ENCODE assay signal across 9 cellular contexts in genomic region chr12:68587448-68587873, GRCh38. TPM values are rescaled to one million over a fixed set of nuclear protein-coding genes. Genes with fewer than 3 reads are reported as not detected.
DNase-seq lines count a peak whose midpoint lies in the region; ATAC-seq, FAIRE-seq and TF ChIP-seq lines count a peak whose summit lies in the region.
"Had no signal": no experiment of that assay in that cellular context is flagged by ENCODE, and none has a peak within 500 bp of the region (broad histone marks: within the 10 kb centered on the region; RNA-seq: fewer than 3 reads in every experiment).

No MANE protein-coding gene starts in this region.

- FAIRE-seq in GM12878 (lab: Jason Lieb, UNC): peak; percentile 31
- FAIRE-seq: TTC549 had no signal

- DNase-seq in CD4-positive, alpha-beta T cell: peak in 3 of 10 experiments; percentile 8 to 23 (median 9)
- peak; percentile 65 for DNase-seq in GM12878 (ENCODE audit: low read depth, low spot score)
- no peak for DNase-seq in trophoblast cell
- DNase-seq in BE2C: no peak
- DNase-seq in cardiac septum (ENCODE audit: low spot score): no peak
- no peak for DNase-seq in HuH-7 (ENCODE audit: low spot score)

- peaks cover 21% of the 10 kb centered on the region for H3K9me3 ChIP-seq in CD4-positive, alpha-beta T cell (ENCODE audit: control insufficient read depth, low read length)
- peaks cover 8% of the 10 kb centered on the region; the same call in 1 of the 2 replicates for H3K9me3 ChIP-seq in Loucy (ENCODE audit: insufficient read depth, low read depth, low read length)
- H3K9me3 ChIP-seq in GM12878 (replicated peaks; ENCODE audit: control insufficient read depth, insufficient read depth, low read length): peaks cover 6% of the 10 kb centered on the region
- peaks cover 9% of the 10 kb centered on the region for H3K9me3 ChIP-seq in trophoblast cell (ENCODE audit: insufficient read depth, low read depth, low read length)
- no peaks in the 10 kb centered on the region for H3K9me3 ChIP-seq in BE2C

- no peak overlapping the region for H2BK5ac ChIP-seq in trophoblast cell (ENCODE audit: low read depth, low read length, poor library complexity)

- peak overlapping the region; percentile 81 for H3K27ac Mint-ChIP-seq in CD4-positive, alpha-beta T cell

- CTCF ChIA-PET in CD4-positive, alpha-beta T cell (lab: Charles Lee): interaction anchor here (0.7 to 1.9 kb wide), 5 partner anchors 9 to 412 kb away, joined by 3 to 5 read pairs (median 4); no protein-coding TSS in a partner anchor
- CTCF ChIA-PET in GM12878 (lab: Yijun Ruan, JAX): interaction anchor here (0.5 to 1.4 kb wide), 4 partner anchors 15 to 196 kb away, joined by 3 to 4 read pairs (median 4); no protein-coding TSS in a partner anchor

- H2BK120ac ChIP-seq in trophoblast cell (ENCODE audit: insufficient read depth, low read length, poor library complexity): no peak overlapping the region

- POLR2A ChIA-PET in CD4-positive, alpha-beta T cell (lab: Charles Lee): interaction anchor here (0.8 to 3.3 kb wide), 11 partner anchors 9 to 222 kb away, joined by 3 to 34 read pairs (median 4); partner anchors contain the start of gene RAP1B
- POLR2A ChIA-PET in GM12878 (lab: Charles Lee): interaction anchor here (1.0 to 1.2 kb wide), 2 partner anchors 147 to 1319 kb away, joined by 3 read pairs; partner anchors contain the start of gene CAND1

- H2AK5ac ChIP-seq in trophoblast cell (ENCODE audit: low read length): no peak overlapping the region

- WGBS in GM12878 (ENCODE audit: insufficient coverage, insufficient replicate concordance, low lambda C conversion rate, missing lambda C conversion rate): 37% methylated on average over 3 of the region's 3 CpGs
- no CpG with 5 or more reads among the region's 3 CpGs for WGBS in trophoblast cell (ENCODE audit: extremely low coverage, insufficient coverage, insufficient read length)

- no peak overlapping the region for H3K4ac ChIP-seq in trophoblast cell (ENCODE audit: low read depth, low read length)

- no peaks in the 10 kb centered on the region for H4K20me1 ChIP-seq in Loucy (ENCODE audit: insufficient read depth, low read length, poor library complexity, severe bottlenecking)
- H4K20me1 ChIP-seq in GM12878 (ENCODE audit: control insufficient read depth, insufficient read depth): no peaks in the 10 kb centered on the region

- TF ChIP-seq EP300 in GM12878 (IDR thresholded peaks at IDR 0.05; ENCODE audit: borderline replicate concordance in 1 of 2, control insufficient read depth in 1 of 2, low read depth in 2 of 2, low read length in 2 of 2): peak in 1 of 2 experiments; percentile 53; a peak in 1 of 4 replicates

- no peak for TF ChIP-seq CTCF in CD4-positive, alpha-beta T cell (IDR thresholded peaks at IDR 0.05)
- TF ChIP-seq CTCF in Loucy (conservative IDR thresholded peaks at IDR 0.05; ENCODE audit: low read length): no peak
- no peak for TF ChIP-seq CTCF in GM12878 (IDR thresholded peaks at IDR 0.05 in 2 of 3, conservative IDR thresholded peaks at IDR 0.05 in 1 of 3; ENCODE audit: control insufficient read depth in 2 of 3, extremely low read depth in 1 of 3, insufficient read depth in 1 of 3, low read depth in 3 of 3, low read length in 3 of 3)
- TF ChIP-seq CTCF in BE2C (IDR thresholded peaks at IDR 0.05; ENCODE audit: low read depth, low read length): no peak

- SMC1A ChIA-PET in GM12878 (lab: Charles Lee; ENCODE audit: uncharacterized antibody, unreplicated experiment): interaction anchor here (0.6 to 2.1 kb wide), 26 partner anchors 8 to 228 kb away, joined by 3 to 9 read pairs (median 4); no protein-coding TSS in a partner anchor

- peak; percentile 65 for ATAC-seq in CD4-positive, alpha-beta T cell (ENCODE audit: poor library complexity)
- ATAC-seq in GM21381 (IDR thresholded peaks at IDR 0.05; ENCODE audit: unreplicated experiment) (peak; percentile 63), GM12878 (peak; percentile 94)

- no peak overlapping the region for H3K14ac ChIP-seq in trophoblast cell (ENCODE audit: low read length)

- H3F3A ChIP-seq in Loucy (ENCODE audit: low read depth): peaks cover 8% of the 10 kb centered on the region

- H3K4me2 ChIP-seq in Loucy (ENCODE audit: low read depth, low read length, poor library complexity, severe bottlenecking): peak overlapping the region; percentile 52
- H3K4me2 ChIP-seq in GM12878 (ENCODE audit: control insufficient read depth, insufficient read depth): no peak overlapping the region
- no peak overlapping the region for H3K4me2 ChIP-seq in trophoblast cell (ENCODE audit: low read length)

- no TSS peak for BruUV-seq in GM12878 (replicated peaks; lab: Mats Ljungman, UMichigan)

- intact Hi-C loops in CD4-positive, alpha-beta T cell (cut with DNase I, micrococcal nuclease): no loop called here
- intact Hi-C loops in GM12878 (cut with micrococcal nuclease; ENCODE audit: unreplicated experiment): no loop called here
- intact Hi-C loops in cardiac septum (cut with DNase I): no loop called here

- TF ChIP-seq RAD21 in GM12878 (IDR thresholded peaks at IDR 0.05; ENCODE audit: insufficient read depth, low read depth, low read length): no peak

- in situ Hi-C loops in GM12878 (cut with MboI): no loop called here

- no peak overlapping the region for H4K12ac ChIP-seq in trophoblast cell (ENCODE audit: low read depth, low read length)

- peaks cover 28% of the 10 kb centered on the region for H3K36me3 Mint-ChIP-seq in CD4-positive, alpha-beta T cell (ENCODE audit: low read depth)

- H3K23ac ChIP-seq in trophoblast cell (ENCODE audit: low read length): no peak overlapping the region

- peak overlapping the region; percentile 27 for H3K4me3 ChIP-seq in Loucy (ENCODE audit: low read length, poor library complexity, severe bottlenecking)
- no peak overlapping the region for H3K4me3 ChIP-seq in GM12878
- H3K4me3 ChIP-seq in trophoblast cell (ENCODE audit: low read depth, low read length): no peak overlapping the region
- H3K4me3 ChIP-seq in BE2C (ENCODE audit: low read depth, low read length): no peak overlapping the region

- no peak overlapping the region for H2BK12ac ChIP-seq in trophoblast cell (ENCODE audit: low read length)

- H2AFZ ChIP-seq in Loucy (ENCODE audit: low read length) (peak overlapping the region; percentile 53; the same call in 1 of the 2 replicates), GM12878 (ENCODE audit: control insufficient read depth, low read depth, low read length) (no peak overlapping the region), trophoblast cell (ENCODE audit: insufficient read depth, low read length, poor library complexity) (no peak overlapping the region)

- H3K27ac ChIP-seq in CD4-positive, alpha-beta T cell (ENCODE audit: low read depth, low read length): no peak overlapping the region
- H3K27ac ChIP-seq in GM12878 (ENCODE audit: control insufficient read depth, insufficient read depth): no peak overlapping the region
- H3K27ac ChIP-seq in trophoblast cell (ENCODE audit: low read depth, low read length): no peak overlapping the region

- TF ChIP-seq POLR2A in GM12878 (IDR thresholded peaks at IDR 0.05; ENCODE audit: low read depth, low read length): no peak

- H4K8ac ChIP-seq in trophoblast cell (ENCODE audit: low read depth, low read length): no peak overlapping the region

- no peaks in the 10 kb centered on the region for H3K9me2 ChIP-seq in Loucy (replicated peaks; ENCODE audit: low read depth, low read length)

- H3K79me1 ChIP-seq in trophoblast cell (ENCODE audit: low read length): peaks cover 1% of the 10 kb centered on the region

- H3K4me3 Mint-ChIP-seq in CD4-positive, alpha-beta T cell: peak overlapping the region; percentile 77

- no peaks in the 10 kb centered on the region for H3K27me3 Mint-ChIP-seq in CD4-positive, alpha-beta T cell

- no peaks in the 10 kb centered on the region for H3K27me3 ChIP-seq in CD4-positive, alpha-beta T cell (ENCODE audit: control insufficient read depth, insufficient read depth, low read length)
- H3K27me3 ChIP-seq in Loucy (ENCODE audit: insufficient read depth, low read length, poor library complexity, severe bottlenecking) (no peaks in the 10 kb centered on the region), GM12878 (replicated peaks in 1 of 2; ENCODE audit: control insufficient read depth in 2 of 2, insufficient read depth in 2 of 2, low read length in 1 of 2) (no peaks in the 10 kb centered on the region), trophoblast cell (ENCODE audit: insufficient read depth, low read length) (no peaks in the 10 kb centered on the region), BE2C (no peaks in the 10 kb centered on the region)

- RAD21 ChIA-PET in GM12878 (lab: Charles Lee; ENCODE audit: unreplicated experiment): interaction anchor here (0.8 to 2.4 kb wide), 16 partner anchors 9 to 229 kb away, joined by 3 to 16 read pairs (median 4); partner anchors contain the start of gene RAP1B

- peaks cover 12% of the 10 kb centered on the region for H3K9me3 Mint-ChIP-seq in CD4-positive, alpha-beta T cell

- H3K4me1 Mint-ChIP-seq in CD4-positive, alpha-beta T cell (ENCODE audit: low read depth): peaks cover 63% of the 10 kb centered on the region

- H3K4me1 ChIP-seq in Loucy (ENCODE audit: insufficient read depth, low read length, poor library complexity, severe bottlenecking): peaks cover 26% of the 10 kb centered on the region
- H3K4me1 ChIP-seq in GM12878 (ENCODE audit: control insufficient read depth, insufficient read depth, low read length): peaks cover 8% of the 10 kb centered on the region; the same call in 1 of the 2 replicates
- H3K4me1 ChIP-seq in trophoblast cell (ENCODE audit: control insufficient read depth in 1 of 2, insufficient read depth in 2 of 2, low read length in 2 of 2): peaks cover 0 to 5% of the 10 kb centered on the region in 2 experiments
- H3K4me1 ChIP-seq in BE2C: no peaks in the 10 kb centered on the region

- H3K36me3 ChIP-seq in Loucy (ENCODE audit: insufficient read depth, low read length) (no peaks in the 10 kb centered on the region), GM12878 (ENCODE audit: control insufficient read depth in 2 of 2, insufficient read depth in 2 of 2, low read length in 1 of 2) (no peaks in the 10 kb centered on the region), trophoblast cell (ENCODE audit: control insufficient read depth in 1 of 2, insufficient read depth in 2 of 2, low read length in 2 of 2) (no peaks in the 10 kb centered on the region), BE2C (no peaks in the 10 kb centered on the region)

- no peak overlapping the region for H4K91ac ChIP-seq in trophoblast cell (ENCODE audit: low read depth, low read length)

- H3K18ac ChIP-seq in trophoblast cell (ENCODE audit: low read length): no peak overlapping the region

- H3K79me2 ChIP-seq in Loucy (ENCODE audit: insufficient read depth, low read length): no peaks in the 10 kb centered on the region
- H3K79me2 ChIP-seq in GM12878 (ENCODE audit: control insufficient read depth, insufficient read depth, low read length): no peaks in the 10 kb centered on the region
- no peaks in the 10 kb centered on the region for H3K79me2 ChIP-seq in trophoblast cell (ENCODE audit: control insufficient read depth, insufficient read depth, low read length, poor library complexity)

- H3K9ac ChIP-seq in Loucy (ENCODE audit: low read depth, low read length, poor library complexity, severe bottlenecking): no peak overlapping the region
- H3K9ac ChIP-seq in GM12878 (ENCODE audit: control insufficient read depth, insufficient read depth, low read length): no peak overlapping the region
- no peak overlapping the region for H3K9ac ChIP-seq in trophoblast cell (ENCODE audit: low read length)

RNA-seq across cellular contexts. Expression of gene RAP1B, which starts 23.2 kb away (rescaled TPM):
- total RNA-seq in CD4-positive, alpha-beta T cell: 100 to 1,000 TPM; 256 to 261 TPM
- 248 and 255 TPM in 2 replicates for total RNA-seq in GM12878 (2013; cell fraction: nucleolus; rRNA removed)
- total RNA-seq in GM12878 (2014; rRNA removed): 113 and 117 TPM in 2 replicates
- total RNA-seq in GM12878 (2014; rRNA removed; fragmentation: Illumina TruSeq; extraction: Trizol): 121 and 125 TPM in 2 replicates
- 105 and 115 TPM in 2 replicates for total RNA-seq in GM12878 (2021)
- polyA plus RNA-seq in GM12878 (2011; ENCODE audit: low read depth): 52.6 TPM
- polyA plus RNA-seq in GM12878 (2011; rRNA removed): 203 and 292 TPM in 2 replicates
- polyA plus RNA-seq in GM12878 (2011; cell fraction: cytosol; rRNA removed): 80.2 and 93.0 TPM in 2 replicates
- polyA plus RNA-seq in GM12878 (2011; cell fraction: nucleus; rRNA removed): 61.6 and 84.0 TPM in 2 replicates
- polyA plus RNA-seq in GM12878 (2012): 86.1 and 107 TPM in 2 replicates
- polyA plus RNA-seq in GM12878 (2014; fragmentation: Illumina TruSeq; extraction: Trizol): 201 and 225 TPM in 2 replicates
- 10 to 100 TPM; 88.9 to 95.0 TPM for polyA plus RNA-seq in GM12878 (2014; fragmentation: Nextera tagmentation; extraction: Ambion mirVana)
- 121 and 129 TPM in 2 replicates for polyA plus RNA-seq in GM12878 (2014; rRNA removed)
- 100 to 1,000 TPM; 208 to 219 TPM for polyA plus RNA-seq in GM12878 (2016; fragmentation: Nextera tagmentation; extraction: Ambion mirVana)
- polyA minus RNA-seq in GM12878 (2011; rRNA and poly(A)+ RNA removed): 53.3 and 76.7 TPM in 2 replicates
- polyA minus RNA-seq in GM12878 (2011; cell fraction: cytosol; rRNA and poly(A)+ RNA removed): 30.6 and 58.6 TPM in 2 replicates
- polyA minus RNA-seq in GM12878 (2011; cell fraction: nucleus; rRNA and poly(A)+ RNA removed): 33.7 and 63.2 TPM in 2 replicates
- 524 and 542 TPM in 2 replicates for polyA plus RNA-seq in trophoblast cell (2013)
- 103 TPM for polyA plus RNA-seq in BE2C (2012; ENCODE audit: insufficient read depth, insufficient read length, low read depth)
- 48.6 TPM for total RNA-seq in cardiac septum
